In the genomic region with DNA sequence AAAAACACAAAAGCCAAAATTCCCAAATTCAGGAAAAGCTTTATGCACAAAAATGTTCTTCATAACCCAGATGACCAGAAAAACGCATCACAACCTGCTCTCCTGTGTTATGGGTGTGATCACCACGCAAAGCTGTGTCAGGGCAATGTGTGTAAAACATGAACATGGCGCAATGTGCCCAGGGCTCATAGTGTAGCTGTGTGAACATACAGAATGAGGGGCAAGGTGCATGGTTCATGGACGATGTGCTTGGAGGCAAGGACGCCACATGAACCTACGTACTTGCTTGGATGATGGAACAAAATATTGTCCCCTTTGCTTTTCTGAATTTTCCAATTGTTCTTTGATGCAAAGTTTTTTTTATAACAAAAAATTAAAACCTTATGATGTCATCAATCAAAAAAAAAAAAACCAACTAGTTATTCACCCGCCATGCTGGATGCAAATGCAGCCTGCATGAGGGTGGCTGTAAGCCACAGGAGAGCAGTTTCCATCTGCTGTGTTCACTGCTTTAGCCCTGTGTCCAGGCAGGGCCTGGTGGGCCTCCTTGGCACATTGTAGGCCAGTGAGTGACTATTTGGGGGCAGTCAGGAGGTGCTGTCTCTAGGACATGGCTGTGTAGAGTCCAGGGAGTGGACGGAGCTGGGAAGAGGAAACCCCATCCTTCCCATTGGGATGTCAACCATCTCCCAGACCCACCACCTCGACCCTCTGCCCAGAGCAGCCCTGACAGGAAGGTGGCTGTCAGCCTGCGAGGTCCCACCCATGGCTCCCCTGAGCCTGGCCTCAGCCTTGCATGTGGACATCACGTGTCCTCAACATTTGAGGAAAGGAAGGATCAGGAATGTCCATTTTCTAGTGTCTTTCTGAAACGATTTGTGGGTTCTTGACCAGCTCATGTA, we compare ENCODE assay signal across 1 cellular context.
TF ChIP-seq lines count a peak whose summit lies in the region.

No MANE protein-coding gene starts in this region.

TF ChIP-seq in H1, 55 proteins besides CTCF, POLR2A, EP300 and RAD21:
- TF ChIP-seq BCL11A (IDR thresholded peaks at IDR 0.05; ENCODE audit: low read depth in 2 of 2, low read length in 2 of 2) (no peak), SP2 (IDR thresholded peaks at IDR 0.05; ENCODE audit: low read length) (no peak), JUND (IDR thresholded peaks at IDR 0.05; ENCODE audit: low read length) (no peak)
